9 cellular contexts compared by ENCODE assay signal in the genomic region with DNA sequence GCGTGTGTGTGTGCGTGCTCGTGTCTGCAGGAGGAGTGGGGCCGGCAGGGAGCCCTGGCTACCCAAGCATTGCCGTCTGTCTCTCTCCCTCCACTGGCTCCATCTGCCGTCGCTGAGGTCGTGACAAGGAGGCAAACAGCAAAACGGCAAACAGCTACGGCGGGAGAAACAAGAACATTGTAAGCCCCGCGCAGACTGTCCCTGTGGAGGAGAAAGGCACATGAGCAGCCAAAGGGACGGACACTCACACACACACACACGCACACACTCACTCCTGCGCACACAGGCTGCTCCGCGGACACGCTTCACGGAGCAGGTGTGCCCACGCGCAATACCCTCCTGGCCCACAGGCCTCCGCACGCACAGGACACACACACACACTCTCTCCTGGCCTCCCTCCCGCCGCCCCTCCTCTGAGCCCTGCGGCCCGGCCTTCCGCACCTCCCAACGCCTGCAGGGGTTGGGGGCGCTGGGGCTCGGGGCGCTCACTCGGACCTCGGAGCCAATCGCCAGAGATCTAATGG. TPM values are rescaled to one million over a fixed set of nuclear protein-coding genes. Genes with fewer than 3 reads are reported as not detected.
DNase-seq lines count a peak whose midpoint lies in the region; ATAC-seq, FAIRE-seq and TF ChIP-seq lines count a peak whose summit lies in the region.
"Had no signal": no experiment of that assay in that cellular context is flagged by ENCODE, and none has a peak within 500 bp of the region (broad histone marks: within the 10 kb centered on the region; RNA-seq: fewer than 3 reads in every experiment).

No MANE protein-coding gene starts in this region.

- intact Hi-C loops in activated CD8-positive, alpha-beta T cell treated with anti-CD3 and anti-CD28 coated beads for 36 hours (cut with micrococcal nuclease): no loop called here

- H3K9me3 Mint-ChIP-seq in activated CD8-positive, alpha-beta T cell treated with anti-CD3 and anti-CD28 coated beads for 36 hours: no peaks in the 10 kb centered on the region

- TF ChIP-seq POLR2A in GM12891 (IDR thresholded peaks at IDR 0.05; ENCODE audit: low read depth, low read length): no peak

- peaks cover 21% of the 10 kb centered on the region for H3K4me1 Mint-ChIP-seq in activated CD8-positive, alpha-beta T cell treated with anti-CD3 and anti-CD28 coated beads for 36 hours (ENCODE audit: low read depth)

- H3K27me3 ChIP-seq in right atrium auricular region: no peaks in the 10 kb centered on the region

- H3K36me3 ChIP-seq in right atrium auricular region: no peaks in the 10 kb centered on the region

- H3K27ac Mint-ChIP-seq in activated CD8-positive, alpha-beta T cell treated with anti-CD3 and anti-CD28 coated beads for 36 hours: peak overlapping the region; percentile 23

- peaks cover 1% of the 10 kb centered on the region for H3K27me3 Mint-ChIP-seq in activated CD8-positive, alpha-beta T cell treated with anti-CD3 and anti-CD28 coated beads for 36 hours

- ATAC-seq in HG03025 (IDR thresholded peaks at IDR 0.05; ENCODE audit: low FRiP score, unreplicated experiment) (peak; percentile 12), HG03039 (IDR thresholded peaks at IDR 0.05; ENCODE audit: unreplicated experiment) (no peak)
- ATAC-seq in activated CD8-positive, alpha-beta T cell treated with anti-CD3 and anti-CD28 coated beads for 36 hours: peak; percentile 29

- H3K4me3 Mint-ChIP-seq in activated CD8-positive, alpha-beta T cell treated with anti-CD3 and anti-CD28 coated beads for 36 hours: no peak overlapping the region

- CTCF ChIA-PET in activated CD8-positive, alpha-beta T cell treated with anti-CD3 and anti-CD28 coated beads for 36 hours (lab: Charles Lee): interaction anchor here (1.0 to 8.0 kb wide), 3 partner anchors 6 to 72 kb away, joined by 3 to 154 read pairs (median 3); no protein-coding TSS in a partner anchor

- POLR2A ChIA-PET in activated CD8-positive, alpha-beta T cell treated with anti-CD3 and anti-CD28 coated beads for 36 hours (lab: Charles Lee): no interaction called here

- H3K4me3 ChIP-seq in right atrium auricular region: peak overlapping the region; percentile 46 to 64
- peak overlapping the region; percentile 18 to 49 (median 33) for H3K4me3 ChIP-seq in skin epidermis

- FAIRE-seq in GM12891 (lab: Jason Lieb, UNC): peak; percentile 93

- TF ChIP-seq CTCF in activated CD8-positive, alpha-beta T cell treated with anti-CD3 and anti-CD28 coated beads for 36 hours (IDR thresholded peaks at IDR 0.05): no peak
- TF ChIP-seq CTCF in right atrium auricular region (IDR thresholded peaks at IDR 0.05): no peak

- DNase-seq in GM12891 (ENCODE audit: insufficient read length, low spot score): peak; percentile 41
- DNase-seq in activated CD8-positive, alpha-beta T cell treated with anti-CD3 and anti-CD28 coated beads for 36 hours: peak; percentile 45
- DNase-seq in right atrium auricular region (ENCODE audit: low spot score): no peak
- DNase-seq in midbrain (lab: John Stamatoyannopoulos, UW): no peak
- no peak for DNase-seq in HCEC 1CT

- peaks cover 0 to 47% of the 10 kb centered on the region in 2 donors for H3K4me1 ChIP-seq in right atrium auricular region

- H3K27ac ChIP-seq in right atrium auricular region: peak overlapping the region; percentile 71 to 81
- H3K27ac ChIP-seq in skin epidermis: peak overlapping the region in 7 of 21 experiments; percentile 0 to 52 (median 28)

- no peaks in the 10 kb centered on the region for H3K9me3 ChIP-seq in right atrium auricular region

- H3K36me3 Mint-ChIP-seq in activated CD8-positive, alpha-beta T cell treated with anti-CD3 and anti-CD28 coated beads for 36 hours (ENCODE audit: low read depth): no peaks in the 10 kb centered on the region

TF ChIP-seq in GM12891, 5 proteins besides CTCF, POLR2A, EP300 and RAD21:
- TF ChIP-seq TAF1 (IDR thresholded peaks at IDR 0.05; ENCODE audit: low read depth, low read length) (no peak), SPI1 (IDR thresholded peaks at IDR 0.05; ENCODE audit: low read depth, low read length) (no peak), POU2F2 (IDR thresholded peaks at IDR 0.05; ENCODE audit: low read depth, low read length) (peak; percentile 36; the same call in 1 of the 2 replicates), POLR2AphosphoS5 (IDR thresholded peaks at IDR 0.05; ENCODE audit: low read depth, low read length) (no peak), PAX5 (IDR thresholded peaks at IDR 0.05; ENCODE audit: insufficient read depth, low read length, severe bottlenecking) (peak; percentile 82)

RNA-seq across cellular contexts. Expression of a gene that starts 0.9 kb away (rescaled TPM):
- polyA plus RNA-seq in GM12891 (2012; ENCODE audit: low read depth, missing spikeins): not detected
- total RNA-seq in activated CD8-positive, alpha-beta T cell treated with anti-CD3 and anti-CD28 coated beads for 36 hours: not detected
- 1 to 10 TPM in 1 of 2 donors, not detected in 1; 3.7 TPM for total RNA-seq in right atrium auricular region
- total RNA-seq: T-helper 2 cell treated with Interferon-gamma antibody and Interleukin-4, amounts not matched to agents 100 ng/mL and 5 ng/mL, for 36 hours had no signal

RNA-seq across cellular contexts. Expression of a gene that starts 23.6 kb away (rescaled TPM):
- 28.4 TPM for polyA plus RNA-seq in GM12891 (2012; ENCODE audit: low read depth, missing spikeins)
- total RNA-seq in activated CD8-positive, alpha-beta T cell treated with anti-CD3 and anti-CD28 coated beads for 36 hours: 10 to 100 TPM; 15.5 to 16.2 TPM
- total RNA-seq in right atrium auricular region: 100 to 1,000 TPM; 182 to 232 TPM

Comparison
In these comparisons a context has a peak if more than half of its experiments do, and no peak if none do; other contexts are left out.
1. DNase-seq: peak in GM12891 (single experiment) and activated CD8-positive, alpha-beta T cell treated with anti-CD3 and anti-CD28 coated beads for 36 hours (single experiment); none in right atrium auricular region (single experiment), midbrain (single experiment) and HCEC 1CT (single experiment).
2. RNA of a gene that starts 23.6 kb away (total RNA-seq): 182 to 232 TPM in right atrium auricular region; 15.5 to 16.2 TPM in activated CD8-positive, alpha-beta T cell treated with anti-CD3 and anti-CD28 coated beads for 36 hours; every median in the first group is over 10 times any median in the second.